Comparison of ENCODE assay signal across 9 cellular contexts in the genomic region with DNA sequence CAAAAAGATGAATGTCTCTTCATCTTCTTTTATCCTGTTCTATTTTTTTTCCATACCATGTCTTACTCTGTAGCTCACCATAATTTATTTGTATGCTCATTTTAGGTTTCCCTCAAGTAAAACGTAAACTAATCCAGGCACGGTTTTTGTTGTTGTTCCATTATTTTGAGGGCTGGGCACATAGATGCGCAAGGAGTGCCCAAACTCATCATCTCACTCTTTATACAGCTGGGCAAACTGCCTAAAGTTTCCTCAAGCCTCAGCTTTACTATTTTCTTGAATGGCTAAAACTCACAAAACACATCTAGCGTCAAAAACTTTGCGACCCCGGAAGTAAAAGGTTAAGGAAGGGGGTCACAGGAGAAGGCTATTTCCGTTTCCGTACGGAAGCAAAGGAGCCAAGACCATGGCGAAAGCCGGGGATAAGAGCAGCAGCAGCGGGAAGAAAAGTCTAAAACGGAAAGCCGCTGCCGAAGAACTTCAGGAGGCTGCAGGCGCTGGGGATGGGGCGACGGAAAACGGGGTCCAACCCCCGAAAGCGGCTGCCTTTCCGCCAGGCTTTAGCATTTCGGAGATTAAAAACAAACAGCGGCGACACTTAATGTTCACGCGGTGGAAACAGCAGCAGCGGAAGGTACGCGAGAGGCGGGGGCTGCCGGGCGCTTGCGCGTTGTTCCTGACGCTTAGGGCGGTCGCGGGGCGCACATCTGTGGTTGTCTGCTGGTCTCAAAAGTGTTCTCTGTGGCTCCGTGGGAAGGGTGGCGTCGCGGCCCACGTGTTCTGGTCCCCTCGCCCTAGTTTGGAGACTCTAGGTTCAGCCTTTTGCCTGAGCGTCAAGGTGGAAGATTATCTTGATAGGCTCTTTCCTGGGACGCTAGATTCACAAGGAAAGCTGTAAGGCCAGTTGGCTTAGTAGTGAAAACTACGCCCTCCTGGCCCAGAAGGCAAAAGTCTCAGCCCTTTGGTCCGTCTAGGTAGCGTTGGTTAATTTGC. TPM values are rescaled to one million over a fixed set of nuclear protein-coding genes. Genes with fewer than 3 reads are reported as not detected.
DNase-seq lines count a peak whose midpoint lies in the region; ATAC-seq, FAIRE-seq and TF ChIP-seq lines count a peak whose summit lies in the region.
"Had no signal": no experiment of that assay in that cellular context is flagged by ENCODE, and none has a peak within 500 bp of the region (broad histone marks: within the 10 kb centered on the region; RNA-seq: fewer than 3 reads in every experiment).

A gene with protein sequence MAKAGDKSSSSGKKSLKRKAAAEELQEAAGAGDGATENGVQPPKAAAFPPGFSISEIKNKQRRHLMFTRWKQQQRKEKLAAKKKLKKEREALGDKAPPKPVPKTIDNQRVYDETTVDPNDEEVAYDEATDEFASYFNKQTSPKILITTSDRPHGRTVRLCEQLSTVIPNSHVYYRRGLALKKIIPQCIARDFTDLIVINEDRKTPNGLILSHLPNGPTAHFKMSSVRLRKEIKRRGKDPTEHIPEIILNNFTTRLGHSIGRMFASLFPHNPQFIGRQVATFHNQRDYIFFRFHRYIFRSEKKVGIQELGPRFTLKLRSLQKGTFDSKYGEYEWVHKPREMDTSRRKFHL (plus strand): TSS at position 391 of the 993 bp plus-strand sequence. CDS start 16 bp downstream, at position 407.

- DNase-seq in AG09309 (ENCODE audit: low read depth) = peak; percentile 31
- peak; percentile 97 for DNase-seq in NCI-H2227 treated with DMSO at 0.1 percent for 48 hours (lab: John Stamatoyannopoulos, UW)
- DNase-seq in central memory CD8-positive, alpha-beta T cell (ENCODE audit: low spot score in 2 of 2) = peak; percentile 68 to 69
- no peak for DNase-seq in keratinocyte (ENCODE audit: low read depth, low spot score)
- DNase-seq in stimulated activated CD4-positive, alpha-beta T cell treated with anti-CD3 and anti-CD28 coated beads, Interleukin-12 subunit alpha, Interleukin-12 subunit beta, amount 100 ng/mL, for 48 hours (ENCODE audit: low read depth in 2 of 3, low spot score in 1 of 3) = peak; percentile 53 to 69 (median 59)

- no peak for TF ChIP-seq CTCF in AG09309 (IDR thresholded peaks at IDR 0.05; ENCODE audit: control insufficient read depth, insufficient read depth, low read depth, low read length, missing control alignments)
- TF ChIP-seq CTCF in keratinocyte (optimal IDR thresholded peaks at IDR 0.05 in 1 of 3, IDR thresholded peaks at IDR 0.05 in 1 of 3, conservative IDR thresholded peaks at IDR 0.05 in 1 of 3; ENCODE audit: extremely low read depth in 1 of 3, insufficient read depth in 2 of 3, low read length in 3 of 3) = no peak

- peak within 1 kb of the TSS; percentile 98 for H3K27ac Mint-ChIP-seq in central memory CD8-positive, alpha-beta T cell (ENCODE audit: low read depth)

- no peaks in the 10 kb centered on the region for H3K9me3 Mint-ChIP-seq in central memory CD8-positive, alpha-beta T cell

- peak; percentile 48 for FAIRE-seq in keratinocyte (lab: Jason Lieb, UNC)
- FAIRE-seq: TTC549 had no signal

- H2AFZ ChIP-seq in keratinocyte (ENCODE audit: control insufficient read depth, low read length) = peak within 1 kb of the TSS; percentile 99

- H3K9ac ChIP-seq in keratinocyte (ENCODE audit: control insufficient read depth, extremely low read depth, insufficient read depth, low read length) = peak within 1 kb of the TSS; percentile 89

- H4K20me1 ChIP-seq in keratinocyte (ENCODE audit: control insufficient read depth, extremely low read depth, insufficient read depth, low read length) = no peaks in the 10 kb centered on the region

- peak within 1 kb of the TSS; percentile 93 for H3K4me2 ChIP-seq in keratinocyte (ENCODE audit: control insufficient read depth, extremely low read depth, insufficient read depth, low read depth, low read length)

- dilution Hi-C loops in keratinocyte (cut with MboI; ENCODE audit: extremely low pct_ligation_motif_present, low sequenced_read_pairs) = no loop called here

- peaks cover 34% of the 10 kb centered on the region for H3K27me3 Mint-ChIP-seq in central memory CD8-positive, alpha-beta T cell

- H3K4me1 ChIP-seq in keratinocyte (ENCODE audit: control insufficient read depth, extremely low read depth, insufficient read depth, low read length) = peaks cover 5% of the 10 kb centered on the region

- H3K27ac ChIP-seq in keratinocyte (ENCODE audit: control insufficient read depth, insufficient read depth, low read length) = peak within 1 kb of the TSS; percentile 81

- peak within 1 kb of the TSS; percentile 94 for H3K4me3 Mint-ChIP-seq in central memory CD8-positive, alpha-beta T cell

- ATAC-seq in GM18909 (IDR thresholded peaks at IDR 0.05; ENCODE audit: poor library complexity, unreplicated experiment) = peak; percentile 98
- ATAC-seq in HG03175 (IDR thresholded peaks at IDR 0.05; ENCODE audit: unreplicated experiment) = peak; percentile 96
- peak; percentile 94 to 95 for ATAC-seq in activated CD4-positive, CD25-positive, alpha-beta regulatory T cell treated with anti-CD3 and anti-CD28 coated beads, Interleukin-2, amount 50 U/mL, for 24 hours
- peak; percentile 94 for ATAC-seq in central memory CD8-positive, alpha-beta T cell (replicated peaks; ENCODE audit: extremely low read depth, poor library complexity, severe bottlenecking)

- no peaks in the 10 kb centered on the region for H3K9me3 ChIP-seq in keratinocyte (ENCODE audit: control insufficient read depth, low read depth, low read length)

- H3K36me3 ChIP-seq in keratinocyte (ENCODE audit: control insufficient read depth in 2 of 2, extremely low read depth in 1 of 2, insufficient read depth in 2 of 2, low read length in 2 of 2) = peaks cover 0 to 4% of the 10 kb centered on the region in 2 experiments

- peaks cover 26% of the 10 kb centered on the region for H3K36me3 Mint-ChIP-seq in central memory CD8-positive, alpha-beta T cell (ENCODE audit: insufficient read depth)

- H3K79me2 ChIP-seq in keratinocyte (ENCODE audit: control insufficient read depth, insufficient read depth, low read length) = peaks cover 34% of the 10 kb centered on the region

- no peaks in the 10 kb centered on the region for H3K9me1 ChIP-seq in keratinocyte (ENCODE audit: control insufficient read depth, extremely low read depth, insufficient read depth, low read length)

- H3K27me3 ChIP-seq in keratinocyte (ENCODE audit: control insufficient read depth, extremely low read depth, insufficient read depth, low read length) = no peaks in the 10 kb centered on the region

- H3K4me3 ChIP-seq in AG09309 (ENCODE audit: control insufficient read depth, low read depth, low read length) = peak within 1 kb of the TSS; percentile 62
- peak within 1 kb of the TSS; percentile 80 to 91 (median 91) for H3K4me3 ChIP-seq in keratinocyte (ENCODE audit: control insufficient read depth in 2 of 3, extremely low read depth in 1 of 3, insufficient read depth in 2 of 3, low read depth in 1 of 3, low read length in 3 of 3)

- peaks cover 43% of the 10 kb centered on the region for H3K4me1 Mint-ChIP-seq in central memory CD8-positive, alpha-beta T cell

RNA-seq across cellular contexts. Expression of the gene that starts here (rescaled TPM):
- polyA plus RNA-seq in keratinocyte = 31.7 to 57.8 TPM (median 34.0 TPM) in 3 replicates
- 106 TPM for polyA plus RNA-seq in keratinocyte (2011; ENCODE audit: low read depth)
- 29.4 and 60.0 TPM in 2 replicates for polyA plus RNA-seq in keratinocyte (2011; cell fraction: cytosol; rRNA removed)
- polyA plus RNA-seq in keratinocyte (2011; cell fraction: nucleus; rRNA removed) = 28.7 and 40.0 TPM in 2 replicates
- polyA plus RNA-seq in keratinocyte (2012; ENCODE audit: low replicate concordance) = 38.7 and 43.5 TPM in 2 replicates
- polyA minus RNA-seq in keratinocyte = 2.2 to 13.6 TPM (median 5.9 TPM) in 3 replicates
- polyA minus RNA-seq in keratinocyte (2011; cell fraction: cytosol; rRNA and poly(A)+ RNA removed) = 12.9 TPM
- 4.7 and 7.8 TPM in 2 replicates for polyA minus RNA-seq in keratinocyte (2011; cell fraction: nucleus; rRNA and poly(A)+ RNA removed)
